ENCODE assay signal across 1 cellular context in the genomic region with DNA sequence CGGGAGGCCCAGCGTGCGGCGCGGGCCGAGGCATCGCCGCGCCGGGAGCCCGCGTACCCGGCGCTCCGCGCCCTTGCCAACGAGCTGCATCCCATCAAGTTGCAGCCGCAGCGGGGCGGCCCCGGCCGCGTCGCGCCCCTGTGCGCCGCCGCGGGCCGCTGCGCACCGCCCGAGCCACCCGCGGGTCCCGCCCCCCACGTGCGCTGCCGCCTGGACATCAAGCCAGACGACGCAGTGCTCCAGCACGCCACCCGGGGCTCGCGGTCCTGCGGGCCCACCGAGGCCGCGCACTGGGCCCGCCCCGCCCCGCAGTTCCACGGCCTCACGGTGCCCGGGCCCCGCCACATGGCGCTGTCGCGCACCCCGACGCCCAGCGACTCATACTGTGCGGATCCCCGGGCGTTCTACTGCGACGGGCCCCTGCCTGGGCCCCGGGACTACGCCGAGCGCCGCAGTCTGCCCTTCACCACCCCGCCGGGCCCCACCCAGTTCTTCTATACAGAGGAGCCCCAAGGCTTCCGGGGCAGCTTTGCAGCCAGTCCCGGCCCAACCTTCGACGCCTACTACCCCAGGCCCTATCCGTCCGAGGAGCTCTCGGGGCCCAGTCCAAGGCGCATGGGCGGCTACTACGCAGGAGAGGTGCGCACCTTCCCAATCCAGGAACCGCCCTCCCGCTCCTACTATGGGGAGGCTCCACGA.
TF ChIP-seq lines count a peak whose summit lies in the region.

No MANE protein-coding gene starts in this region.

TF ChIP-seq in K562, 482 proteins besides CTCF, POLR2A, EP300 and RAD21:
- TF ChIP-seq KDM1A (IDR thresholded peaks at IDR 0.05) (no peak), RBM22 (IDR thresholded peaks at IDR 0.05; ENCODE audit: low read depth, low read length, poor library complexity, severe bottlenecking) (peak; percentile 21)
TF ChIP-seq in K562: peak in this region for 1.
